Comparison of ENCODE assay signal across 19 cellular contexts in genomic region chr2:168188011-168188410, GRCh38. TPM values are rescaled to one million over a fixed set of nuclear protein-coding genes. Genes with fewer than 3 reads are reported as not detected.
A peak's percentile ranks its signal among the peaks of the same experiment; 100 is the strongest.
DNase-seq lines count a peak whose midpoint lies in the region; ATAC-seq and TF ChIP-seq lines count a peak whose summit lies in the region.
"Had no signal": no experiment of that assay in that cellular context is flagged by ENCODE, and none has a peak within 500 bp of the region (broad histone marks: within the 10 kb centered on the region; RNA-seq: fewer than 3 reads in every experiment).

No MANE protein-coding gene starts in this region.

- TF ChIP-seq RAD21 in IMR-90 (IDR thresholded peaks at IDR 0.05; ENCODE audit: low read length) = no peak

- H3K27ac Mint-ChIP-seq in CD4-positive, alpha-beta T cell = no peak overlapping the region
- H3K27ac Mint-ChIP-seq: HFFc6 had no signal

- no peak overlapping the region for H4K5ac ChIP-seq in IMR-90 (ENCODE audit: low read depth, low read length)

- peaks cover 98% of the 10 kb centered on the region for H3K79me2 ChIP-seq in Karpas-422 (ENCODE audit: low read length)

- no peak overlapping the region for H2BK120ac ChIP-seq in IMR-90 (ENCODE audit: low read depth, low read length)

- no peak overlapping the region for H3K9ac ChIP-seq in BLaER1 treated with 17β-estradiol and CSF1 and Interleukin-3, amounts not matched to agents 10 nM and 100 nM
- no peak overlapping the region for H3K9ac ChIP-seq in IMR-90 (ENCODE audit: low read depth, low read length)
- H3K9ac ChIP-seq in Karpas-422 (ENCODE audit: low read length) = no peak overlapping the region

- H3K4me1 Mint-ChIP-seq in CD4-positive, alpha-beta T cell (ENCODE audit: low read depth) = peaks cover 54% of the 10 kb centered on the region

- H4K8ac ChIP-seq in IMR-90 (ENCODE audit: low read depth in 2 of 2, low read length in 2 of 2) = no peak overlapping the region

- no TSS peak for BruUV-seq in IMR-90 (replicated peaks; lab: Mats Ljungman, UMichigan)

- H2AK5ac ChIP-seq in IMR-90 (ENCODE audit: low read depth, low read length) = peak overlapping the region; percentile 31; the same call in 1 of the 2 replicates

- H3K27ac ChIP-seq in BLaER1 treated with 17β-estradiol and CSF1 and Interleukin-3, amounts not matched to agents 10 nM and 100 nM = 0 out of 22 replicates have a peak overlapping the region, but pooled peaks of 1 of the 11 experiments have one; percentile 3
- H3K27ac ChIP-seq in IMR-90 (ENCODE audit: insufficient read depth, low read length) (no peak overlapping the region), Karpas-422 (ENCODE audit: low read length) (no peak overlapping the region)
- H3K27ac ChIP-seq in CD4-positive, alpha-beta T cell (ENCODE audit: low read depth, low read length) = no peak overlapping the region
- H3K27ac ChIP-seq: C4-2B had no signal

- peaks cover 66 to 100% (median 88%) of the 10 kb centered on the region in 10 experiments for H3K4me1 ChIP-seq in BLaER1 treated with 17β-estradiol and CSF1 and Interleukin-3, amounts not matched to agents 10 nM and 100 nM
- H3K4me1 ChIP-seq in IMR-90 (ENCODE audit: control insufficient read depth, insufficient read depth, low read length) (peaks cover 14% of the 10 kb centered on the region), Karpas-422 (ENCODE audit: low read length) (peaks cover 34% of the 10 kb centered on the region)

- no peak for TF ChIP-seq POLR2A in IMR-90 (IDR thresholded peaks at IDR 0.05; ENCODE audit: low read depth, low read length)

- intact Hi-C loops in IMR-90 (cut with micrococcal nuclease) = no loop called here
- intact Hi-C loops in CD4-positive, alpha-beta T cell (cut with DNase I, micrococcal nuclease) = no loop called here

- no peaks in the 10 kb centered on the region for H3K27me3 Mint-ChIP-seq in CD4-positive, alpha-beta T cell

- no peak overlapping the region for H3K4me3 ChIP-seq in BLaER1 treated with 17β-estradiol and CSF1 and Interleukin-3, amounts not matched to agents 10 nM and 100 nM
- H3K4me3 ChIP-seq in IMR-90 (ENCODE audit: insufficient read depth, low read depth, low read length) (no peak overlapping the region), Karpas-422 (ENCODE audit: low read length) (no peak overlapping the region)

- H3K56ac ChIP-seq in IMR-90 (ENCODE audit: extremely low read depth, insufficient read depth, low read length) = no peak overlapping the region

- no peaks in the 10 kb centered on the region for H3K36me3 Mint-ChIP-seq in CD4-positive, alpha-beta T cell (ENCODE audit: low read depth)

- H3K9me2 ChIP-seq in Karpas-422 (replicated peaks; ENCODE audit: insufficient read depth, low read length) = no peaks in the 10 kb centered on the region

- H4K20me1 ChIP-seq in BLaER1 treated with 17β-estradiol and CSF1 and Interleukin-3, amounts not matched to agents 10 nM and 100 nM = peaks cover 0 to 13% (median 0%) of the 10 kb centered on the region in 11 experiments; a peak in 2 of 22 replicates
- H4K20me1 ChIP-seq in IMR-90 (ENCODE audit: insufficient read depth, low read length) (peaks cover 14% of the 10 kb centered on the region; the same call in 1 of the 2 replicates), Karpas-422 (ENCODE audit: insufficient read depth, low read depth, low read length) (no peaks in the 10 kb centered on the region)

- no peak overlapping the region for H3K14ac ChIP-seq in IMR-90 (replicated peaks; ENCODE audit: low read depth, low read length)

- dilution Hi-C loops in IMR-90 (cut with HindIII; ENCODE audit: low sequenced_read_pairs, unreplicated experiment) = no loop called here

- H3K4ac ChIP-seq in IMR-90 (ENCODE audit: low read depth, low read length) = no peak overlapping the region

- ATAC-seq in IMR-90 (ENCODE audit: low read depth) (no peak), GM21528 (IDR thresholded peaks at IDR 0.05; ENCODE audit: low FRiP score, unreplicated experiment) (no peak), GM21825 (IDR thresholded peaks at IDR 0.05; ENCODE audit: unreplicated experiment) (no peak)
- ATAC-seq in CD4-positive, alpha-beta T cell (ENCODE audit: poor library complexity) = no peak

- no peak overlapping the region for H2BK15ac ChIP-seq in IMR-90 (ENCODE audit: low read depth, low read length)

- no peaks in the 10 kb centered on the region for H3K9me3 Mint-ChIP-seq in CD4-positive, alpha-beta T cell
- H3K9me3 Mint-ChIP-seq: HFFc6 had no signal

- no peak overlapping the region for H2AK9ac ChIP-seq in IMR-90 (replicated peaks; ENCODE audit: low read depth, low read length, poor library complexity)

- in situ Hi-C loops in IMR-90 (cut with MboI; ENCODE audit: low sequenced_read_pairs) = no loop called here

- H3K27me3 ChIP-seq in BLaER1 treated with 17β-estradiol and CSF1 and Interleukin-3, amounts not matched to agents 10 nM and 100 nM = no peaks in the 10 kb centered on the region
- H3K27me3 ChIP-seq in IMR-90 (ENCODE audit: control insufficient read depth, insufficient read depth, low read length) (no peaks in the 10 kb centered on the region), Karpas-422 (ENCODE audit: low read length) (no peaks in the 10 kb centered on the region)
- no peaks in the 10 kb centered on the region for H3K27me3 ChIP-seq in CD4-positive, alpha-beta T cell (ENCODE audit: control insufficient read depth, insufficient read depth, low read length)

- WGBS in IMR-90 (ENCODE audit: extremely low coverage in 2 of 2, insufficient read length in 1 of 2), 2 experiments = no CpG with 5 or more reads among the region's 1 CpG

- TF ChIP-seq CTCF in IMR-90 (conservative IDR thresholded peaks at IDR 0.05; ENCODE audit: low read depth, low read length) = no peak
- TF ChIP-seq CTCF in CD4-positive, alpha-beta T cell (IDR thresholded peaks at IDR 0.05) = no peak

- H3K4me2 ChIP-seq in BLaER1 treated with 17β-estradiol and CSF1 and Interleukin-3, amounts not matched to agents 10 nM and 100 nM = peak overlapping the region in 9 of 11 experiments; percentile 1 to 88 (median 29); a peak in 10 of 22 replicates
- H3K4me2 ChIP-seq in IMR-90 (ENCODE audit: low read depth, low read length) (no peak overlapping the region), Karpas-422 (ENCODE audit: low read depth, low read length, poor library complexity, severe bottlenecking) (no peak overlapping the region)

- no peak overlapping the region for H3K4me3 Mint-ChIP-seq in CD4-positive, alpha-beta T cell
- H3K4me3 Mint-ChIP-seq: HFFc6 had no signal

- H3K36me3 ChIP-seq in BLaER1 treated with 17β-estradiol and CSF1 and Interleukin-3, amounts not matched to agents 10 nM and 100 nM = peaks cover 0 to 33% (median 0%) of the 10 kb centered on the region in 11 experiments; a peak in 4 of 22 replicates
- H3K36me3 ChIP-seq in IMR-90 (ENCODE audit: control insufficient read depth, insufficient read depth, low read length) = no peaks in the 10 kb centered on the region
- no peaks in the 10 kb centered on the region for H3K36me3 ChIP-seq in Karpas-422 (ENCODE audit: insufficient read depth, low read length)

- no peaks in the 10 kb centered on the region for H3K9me3 ChIP-seq in BLaER1 treated with 17β-estradiol and CSF1 and Interleukin-3, amounts not matched to agents 10 nM and 100 nM (replicated peaks in 1 of 11)
- no peaks in the 10 kb centered on the region for H3K9me3 ChIP-seq in IMR-90 (ENCODE audit: control insufficient read depth, insufficient read depth, low read length)
- H3K9me3 ChIP-seq in CD4-positive, alpha-beta T cell (ENCODE audit: control insufficient read depth, low read length) = no peaks in the 10 kb centered on the region
- H3K9me3 ChIP-seq in Karpas-422 (ENCODE audit: low read length) = no peaks in the 10 kb centered on the region

- H3K18ac ChIP-seq in IMR-90 (ENCODE audit: low read depth, low read length) = no peak overlapping the region

- CTCF ChIA-PET in IMR-90 (lab: Yijun Ruan, JAX) = interaction anchor here (0.5 kb wide), 1 partner anchor 648 kb away, joined by 3 read pairs; no protein-coding TSS in a partner anchor
- CTCF ChIA-PET in CD4-positive, alpha-beta T cell (lab: Charles Lee) = no interaction called here

- 0 out of 2 replicates have a peak overlapping the region, but pooled peaks have one; percentile 10 for H3K23ac ChIP-seq in IMR-90 (ENCODE audit: low read depth, low read length)

- peaks cover 49 to 89% of the 10 kb centered on the region in 2 experiments for H3K79me1 ChIP-seq in IMR-90 (ENCODE audit: low read depth in 1 of 2, low read length in 2 of 2)

- no peak overlapping the region for H2BK5ac ChIP-seq in IMR-90 (ENCODE audit: low read depth, low read length, poor library complexity, severe bottlenecking)

- DNase-seq in IMR-90 (no peak), foreskin melanocyte (peak; percentile 45), medulla oblongata (ENCODE audit: extremely low spot score) (peak; percentile 57), Karpas-422 (no peak)
- DNase-seq in CD4-positive, alpha-beta T cell = no peak
- DNase-seq: DMS 273 treated with DMSO at 0.1 percent for 48 hours, DND-41, H7, HFFc6, KG1, MV-4-11, NCI-H187, NCI-H2107, NCI-H510A treated with DMSO at 0.1 percent for 48 hours, NCI-H774 had no signal

- POLR2A ChIA-PET in IMR-90 (lab: Charles Lee; ENCODE audit: unreplicated experiment) = no interaction called here
- POLR2A ChIA-PET in CD4-positive, alpha-beta T cell (lab: Charles Lee) = no interaction called here

- no peak overlapping the region for H4K91ac ChIP-seq in IMR-90 (ENCODE audit: insufficient read depth, low read depth, low read length)

- H2BK20ac ChIP-seq in IMR-90 (ENCODE audit: low read depth, low read length) = no peak overlapping the region

- peaks cover 32% of the 10 kb centered on the region for H3K9me1 ChIP-seq in IMR-90 (ENCODE audit: insufficient read depth, low read length)

- no peak overlapping the region for H2AFZ ChIP-seq in IMR-90 (replicated peaks; ENCODE audit: low read length, poor library complexity)
- H2AFZ ChIP-seq in Karpas-422 (ENCODE audit: low read length) = no peak overlapping the region

TF ChIP-seq in IMR-90, 13 proteins besides CTCF, POLR2A, EP300 and RAD21 (continues in another document):
- TF ChIP-seq RFX5 (IDR thresholded peaks at IDR 0.05; ENCODE audit: low read depth, low read length) (no peak), MXI1 (IDR thresholded peaks at IDR 0.05; ENCODE audit: borderline replicate concordance, low read depth, low read length) (no peak), MAFK (IDR thresholded peaks at IDR 0.05; ENCODE audit: low read depth, low read length) (no peak), CHD1 (IDR thresholded peaks at IDR 0.05; ENCODE audit: low read depth, low read length) (no peak), CEBPB (IDR thresholded peaks at IDR 0.05; ENCODE audit: low read depth, low read length) (no peak)

RNA-seq across cellular contexts. Expression of gene STK39, which starts 59.4 kb away (rescaled TPM):
- 11.8 and 25.8 TPM in 2 replicates for total RNA-seq in IMR-90 (2012; rRNA removed)
- polyA plus RNA-seq in IMR-90 (2012; rRNA removed) = 12.8 and 16.4 TPM in 2 replicates
- 2.3 and 4.0 TPM in 2 replicates for polyA plus RNA-seq in IMR-90 (2012; cell fraction: cytosol; rRNA removed)
- 0.84 and 11.9 TPM in 2 replicates for polyA plus RNA-seq in IMR-90 (2012; cell fraction: nucleus; rRNA removed; ENCODE audit: low replicate concordance)
- total RNA-seq in CD4-positive, alpha-beta T cell = 1 to 10 TPM; 7.9 to 9.5 TPM
- 30.2 and 56.9 TPM in 2 replicates for total RNA-seq in Karpas-422 (2014; rRNA removed; shearing (Covaris generic); ENCODE audit: low replicate concordance)

Comparison
In these comparisons a context has a peak if more than half of its experiments do, and no peak if none do; other contexts are left out.
1. H3K4me2 ChIP-seq: peak in BLaER1 treated with 17β-estradiol and CSF1 and Interleukin-3, amounts not matched to agents 10 nM and 100 nM (9 of 11); none in IMR-90 (single experiment) and Karpas-422 (single experiment).
2. DNase-seq: peak in foreskin melanocyte (single experiment) and medulla oblongata (single experiment); none in IMR-90 (single experiment), CD4-positive, alpha-beta T cell (0 of 10) and Karpas-422 (single experiment).